In the genomic region with DNA sequence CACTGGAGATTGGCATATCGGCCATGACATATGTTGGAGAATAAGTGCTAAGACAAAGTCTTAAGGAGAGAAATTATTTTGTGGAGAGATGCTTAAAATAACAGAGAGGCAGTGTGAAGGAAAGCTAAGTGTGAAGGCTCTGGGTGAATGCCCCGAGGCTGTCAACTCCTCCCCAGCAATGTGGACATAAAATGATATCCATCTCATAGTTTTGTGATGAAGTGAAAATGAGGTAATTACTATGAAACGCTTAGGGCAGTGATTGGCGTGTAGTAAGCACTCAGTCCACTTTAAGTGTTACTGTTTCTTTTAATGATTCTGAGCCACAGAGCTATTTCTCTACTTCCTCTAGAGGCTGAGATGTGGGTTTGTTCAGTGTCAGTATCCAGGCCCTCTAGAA, we compare ENCODE assay signal across 22 cellular contexts.
"Had no signal": no experiment of that assay in that cellular context is flagged by ENCODE, and none has a peak within 500 bp of the region (broad histone marks: within the 10 kb centered on the region; RNA-seq: fewer than 3 reads in every experiment).

No MANE protein-coding gene starts in this region.

- DNase-seq: activated CD4-positive, alpha-beta memory T cell treated with anti-CD3 and anti-CD28 coated beads for 36 hours; activated CD4-positive, alpha-beta T cell treated with anti-CD3 and anti-CD28 coated beads for 4 hours; activated CD4-positive, CD25-positive, alpha-beta regulatory T cell; activated naive CD4-positive, alpha-beta T cell treated with anti-CD3 and anti-CD28 coated beads, Interleukin-2, amount 10 ng/mL, durations not matched to agents 7 days and 5 days; activated T-cell treated with anti-CD3 and anti-CD28 coated beads, Interleukin-2, amount 50 U/mL, for 48 hours; dermis blood vessel endothelial cell; effector memory CD4-positive, alpha-beta T cell; gastrocnemius medialis; hippocampal formation; kidney glomerular epithelial cell; left ventricle myocardium inferior; naive thymus-derived CD8-positive, alpha-beta T cell; retina; sigmoid colon; stimulated activated CD4-positive, alpha-beta T cell treated with anti-CD3 and anti-CD28 coated beads, Interleukin-2, amount 100 ng/mL, for 48 hours; stimulated activated CD8-positive, alpha-beta memory T cell treated with anti-CD3 and anti-CD28 coated beads, Interleukin-4, amount 100 ng/mL, for 48 hours; stimulated activated naive B cell treated with anti-CD40 and anti-IgM and Interleukin-4, amounts not matched to agents 10 μg/mL and 1 μg/mL and 100 μg/mL, for 72 hours; T1000; transverse colon; uterus had no signal

- H3K27ac ChIP-seq: gastrocnemius medialis, left ventricle myocardium inferior, neural progenitor cell, sigmoid colon, transverse colon, uterus had no signal

- H3K9ac ChIP-seq: neural progenitor cell had no signal

- H3K4me3 ChIP-seq: gastrocnemius medialis, left ventricle myocardium inferior, neural progenitor cell, sigmoid colon, transverse colon, uterus had no signal

- H3K4me1 ChIP-seq: gastrocnemius medialis, neural progenitor cell, transverse colon, uterus had no signal

- H2AFZ ChIP-seq: neural progenitor cell had no signal

- H3K36me3 ChIP-seq: gastrocnemius medialis, left ventricle myocardium inferior, neural progenitor cell, sigmoid colon, transverse colon, uterus had no signal

- H3K4me2 ChIP-seq: neural progenitor cell had no signal

- H3K27me3 ChIP-seq: gastrocnemius medialis, neural progenitor cell, sigmoid colon, transverse colon, uterus had no signal

- H3K9me3 ChIP-seq: gastrocnemius medialis, left ventricle myocardium inferior, sigmoid colon, transverse colon, uterus had no signal

- ATAC-seq: esophagus mucosa; gastrocnemius medialis; naive thymus-derived CD8-positive, alpha-beta T cell; stimulated activated naive B cell treated with anti-CD40 and anti-IgM and Interleukin-4, amounts not matched to agents 10 μg/mL and 1 μg/mL and 100 μg/mL, for 72 hours had no signal
